Comparison of ENCODE assay signal across 22 cellular contexts in genomic region chr2:71683666-71684065, GRCh38.
"Had no signal": no experiment of that assay in that cellular context is flagged by ENCODE, and none has a peak within 500 bp of the region (broad histone marks: within the 10 kb centered on the region; RNA-seq: fewer than 3 reads in every experiment).

No MANE protein-coding gene starts in this region.

- H3K4me1 Mint-ChIP-seq: activated naive CD4-positive, alpha-beta T cell treated with anti-CD3 and anti-CD28 coated beads, Interleukin-2, amount 50 U/mL, for 24 hours; activated naive CD8-positive, alpha-beta T cell treated with anti-CD3 and anti-CD28 coated beads, Interleukin-2, amount 50 U/mL, for 24 hours; brain had no signal

- H3K36me3 ChIP-seq: MG63 had no signal

- H3K27me3 ChIP-seq: MG63 had no signal

- FAIRE-seq: astrocyte had no signal

- H3K9me3 Mint-ChIP-seq: activated CD8-positive, alpha-beta T cell treated with anti-CD3 and anti-CD28 coated beads for 36 hours; activated naive CD4-positive, alpha-beta T cell treated with anti-CD3 and anti-CD28 coated beads, Interleukin-2, amount 50 U/mL, for 24 hours; activated naive CD8-positive, alpha-beta T cell treated with anti-CD3 and anti-CD28 coated beads, Interleukin-2, amount 50 U/mL, for 24 hours; activated T-cell treated with anti-CD3 and anti-CD28 coated beads, Interleukin-2, amount 50 U/mL, for 72 hours; activated T-helper 2 cell treated with anti-CD3 and anti-CD28 coated beads, Interferon-gamma antibody, Interleukin-2, Interleukin-4, amounts not matched to agents 10 μg/mL and 5 μg/mL and 100 μg/mL, durations not matched to agents 14 hours and 24 hours and 36 hours; T-helper 1 cell treated with Interleukin-12 subunit alpha and Interleukin-12 subunit beta and Interleukin-4 antibody, amounts not matched to agents 30 μg/mL and 1 μg/mL, for 36 hours had no signal

- H3K4me3 ChIP-seq: MG63 had no signal

- DNase-seq: activated CD4-positive, alpha-beta T cell treated with anti-CD3 and anti-CD28 coated beads for 4 hours; activated CD8-positive, alpha-beta memory T cell treated with anti-CD3 and anti-CD28 coated beads, Interleukin-2, amount 50 U/mL, for 4 hours; activated CD8-positive, alpha-beta T cell treated with anti-CD3 and anti-CD28 coated beads for 36 hours; activated naive CD4-positive, alpha-beta T cell; activated naive CD8-positive, alpha-beta T cell treated with anti-CD3 and anti-CD28 coated beads, Interleukin-2, amount 50 U/mL, for 24 hours; activated T-cell treated with anti-CD3 and anti-CD28 coated beads, Interleukin-2, amount 50 U/mL, for 72 hours; amniotic stem cell; MG63; MV-4-11; NCI-H1092 treated with DMSO at 0.1 percent for 48 hours; NCI-H1417 treated with DMSO at 0.1 percent for 48 hours; NCI-H1694; NCI-H2029 treated with DMSO at 0.1 percent for 48 hours; NK-92 treated with Interleukin-12 subunit alpha and Interleukin-12 subunit beta, amount 100 ng/mL, for 24 hours; OCI-M1; SHP77 treated with DMSO at 0.1 percent for 48 hours had no signal

- H3K4me3 Mint-ChIP-seq: activated CD8-positive, alpha-beta T cell treated with anti-CD3 and anti-CD28 coated beads for 36 hours; activated naive CD4-positive, alpha-beta T cell treated with anti-CD3 and anti-CD28 coated beads, Interleukin-2, amount 50 U/mL, for 24 hours; activated naive CD8-positive, alpha-beta T cell treated with anti-CD3 and anti-CD28 coated beads, Interleukin-2, amount 50 U/mL, for 24 hours; activated T-cell treated with anti-CD3 and anti-CD28 coated beads, Interleukin-2, amount 50 U/mL, for 72 hours; brain; T-helper 1 cell treated with Interleukin-12 subunit alpha and Interleukin-12 subunit beta and Interleukin-4 antibody, amounts not matched to agents 30 μg/mL and 1 μg/mL, for 36 hours had no signal

- H3K9me3 ChIP-seq: MG63 had no signal

- H3K27ac Mint-ChIP-seq: activated CD8-positive, alpha-beta T cell treated with anti-CD3 and anti-CD28 coated beads for 36 hours; activated naive CD4-positive, alpha-beta T cell treated with anti-CD3 and anti-CD28 coated beads, Interleukin-2, amount 50 U/mL, for 24 hours; activated naive CD8-positive, alpha-beta T cell treated with anti-CD3 and anti-CD28 coated beads, Interleukin-2, amount 50 U/mL, for 24 hours; activated T-cell treated with anti-CD3 and anti-CD28 coated beads, Interleukin-2, amount 50 U/mL, for 72 hours; activated T-helper 2 cell treated with anti-CD3 and anti-CD28 coated beads, Interferon-gamma antibody, Interleukin-2, Interleukin-4, amounts not matched to agents 10 μg/mL and 5 μg/mL and 100 μg/mL, durations not matched to agents 14 hours and 24 hours and 36 hours; brain; T-helper 1 cell treated with Interleukin-12 subunit alpha and Interleukin-12 subunit beta and Interleukin-4 antibody, amounts not matched to agents 30 μg/mL and 1 μg/mL, for 36 hours had no signal

- H3K36me3 Mint-ChIP-seq: activated naive CD4-positive, alpha-beta T cell treated with anti-CD3 and anti-CD28 coated beads, Interleukin-2, amount 50 U/mL, for 24 hours; brain had no signal

- ATAC-seq: activated CD8-positive, alpha-beta T cell treated with anti-CD3 and anti-CD28 coated beads for 36 hours; activated T-cell treated with anti-CD3 and anti-CD28 coated beads, Interleukin-2, amount 50 U/mL, for 72 hours; Panc1 had no signal
